Comparison of ENCODE assay signal across 9 cellular contexts in genomic region chr14:35587373-35587772, GRCh38. TPM values are rescaled to one million over a fixed set of nuclear protein-coding genes. Genes with fewer than 3 reads are reported as not detected.
"Had no signal": no experiment of that assay in that cellular context is flagged by ENCODE, and none has a peak within 500 bp of the region (broad histone marks: within the 10 kb centered on the region; RNA-seq: fewer than 3 reads in every experiment).

No MANE protein-coding gene starts in this region.

RNA-seq across cellular contexts. Expression of gene INSM2, which starts 53.4 kb away (rescaled TPM):
- total RNA-seq: stomach, subcutaneous adipose tissue, suprapubic skin, thoracic aorta, thyroid gland, tibial nerve, upper lobe of right lung, ureter had no signal
- polyA plus RNA-seq: stomach, urinary bladder had no signal
